In the genomic region with DNA sequence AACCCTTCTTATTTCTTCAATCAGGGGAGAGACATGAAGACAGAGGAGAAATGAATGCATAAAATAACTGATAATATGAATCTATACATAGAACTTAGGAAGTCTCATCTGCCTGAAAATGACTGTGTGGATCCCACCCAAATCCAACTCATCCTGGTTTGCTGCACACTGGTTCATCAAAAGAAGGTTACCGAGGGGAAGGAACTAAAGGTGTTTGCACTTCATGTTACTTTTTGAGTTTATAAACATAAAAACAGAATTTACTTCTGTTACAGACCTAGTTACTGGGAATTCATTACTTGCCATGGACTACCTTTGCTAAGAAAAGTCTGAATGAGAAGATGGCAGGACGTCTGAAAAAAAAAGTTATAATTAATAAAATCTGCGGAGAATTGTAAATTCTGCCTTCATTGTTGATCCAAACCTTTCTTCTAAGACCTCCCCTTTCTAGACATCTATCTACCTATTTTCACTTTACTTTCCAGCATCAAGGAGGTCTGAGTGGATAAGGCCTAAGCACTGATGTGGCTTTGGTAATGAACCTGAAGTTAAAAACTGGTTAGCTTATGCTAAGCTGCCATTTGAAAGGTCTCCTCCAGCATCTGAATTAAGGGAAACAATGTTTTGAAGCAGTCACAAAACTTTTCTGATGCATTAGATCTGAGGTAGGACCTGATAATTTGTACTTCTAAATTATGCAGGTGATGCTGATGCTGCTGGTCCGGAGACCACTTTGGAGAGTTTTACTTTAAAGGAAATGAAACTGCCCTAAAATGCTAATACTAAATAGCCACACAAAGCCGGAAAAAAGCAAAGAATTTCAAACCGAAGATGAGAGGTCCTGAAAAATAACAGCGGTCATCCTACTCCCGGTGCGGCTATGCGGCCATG, we compare ENCODE assay signal across 8 cellular contexts.
A peak's percentile ranks its signal among the peaks of the same experiment; 100 is the strongest.
DNase-seq lines count a peak whose midpoint lies in the region; ATAC-seq and TF ChIP-seq lines count a peak whose summit lies in the region.

No MANE protein-coding gene starts in this region.

- ATAC-seq in GM19372 (IDR thresholded peaks at IDR 0.05; ENCODE audit: low read depth, unreplicated experiment), result peak; percentile 3

- H3K36me3 ChIP-seq in Loucy (ENCODE audit: insufficient read depth, low read length) (no peaks in the 10 kb centered on the region), duodenal mucosa (ENCODE audit: control insufficient read depth in 1 of 2, insufficient read depth in 2 of 2, low read length in 2 of 2) (no peaks in the 10 kb centered on the region)

- TF ChIP-seq CTCF in Loucy (conservative IDR thresholded peaks at IDR 0.05; ENCODE audit: low read length), result no peak
- no peak for TF ChIP-seq CTCF in osteocyte (IDR thresholded peaks at IDR 0.05)
- TF ChIP-seq CTCF in GM10266 (IDR thresholded peaks at IDR 0.05; ENCODE audit: control insufficient read depth, insufficient read depth, low read depth, missing control alignments), result no peak

- peak overlapping the region; percentile 72 for H2AFZ ChIP-seq in Loucy (ENCODE audit: low read length)

- no peaks in the 10 kb centered on the region for H3K27me3 ChIP-seq in Loucy (ENCODE audit: insufficient read depth, low read length, poor library complexity, severe bottlenecking)
- H3K27me3 ChIP-seq in duodenal mucosa (ENCODE audit: control insufficient read depth in 1 of 2, insufficient read depth in 2 of 2, low read length in 2 of 2), result no peaks in the 10 kb centered on the region

- H3K36me3 Mint-ChIP-seq in osteocyte (ENCODE audit: unreplicated experiment), result no peaks in the 10 kb centered on the region

- no peaks in the 10 kb centered on the region for H3K9me2 ChIP-seq in Loucy (replicated peaks; ENCODE audit: low read depth, low read length)

- H3K79me2 ChIP-seq in Loucy (ENCODE audit: insufficient read depth, low read length), result peaks cover 49% of the 10 kb centered on the region

- no peaks in the 10 kb centered on the region for H3K27me3 Mint-ChIP-seq in osteocyte (ENCODE audit: unreplicated experiment)

- peak overlapping the region; percentile 83 for H3K27ac ChIP-seq in duodenal mucosa (ENCODE audit: low read depth, low read length)

- peaks cover 48% of the 10 kb centered on the region for H3K4me1 ChIP-seq in Loucy (ENCODE audit: insufficient read depth, low read length, poor library complexity, severe bottlenecking)
- peaks cover 12 to 14% of the 10 kb centered on the region in 2 donors for H3K4me1 ChIP-seq in duodenal mucosa (ENCODE audit: control insufficient read depth in 1 of 2, insufficient read depth in 2 of 2, low read length in 2 of 2)

- H3K4me3 Mint-ChIP-seq in osteocyte (ENCODE audit: unreplicated experiment), result peak overlapping the region; percentile 91

- peak overlapping the region; percentile 99 for H3K27ac Mint-ChIP-seq in osteocyte (ENCODE audit: unreplicated experiment)

- H3K4me2 ChIP-seq in Loucy (ENCODE audit: low read depth, low read length, poor library complexity, severe bottlenecking), result peak overlapping the region; percentile 82

- no peaks in the 10 kb centered on the region for H3K9me3 Mint-ChIP-seq in osteocyte (ENCODE audit: unreplicated experiment)

- H3K4me3 ChIP-seq in Loucy (ENCODE audit: low read length, poor library complexity, severe bottlenecking) (peak overlapping the region; percentile 94), duodenal mucosa (ENCODE audit: low read depth in 1 of 2, low read length in 2 of 2) (peak overlapping the region; percentile 78 to 79)

- H3F3A ChIP-seq in Loucy (ENCODE audit: low read depth), result peaks cover 9% of the 10 kb centered on the region

- H3K9me3 ChIP-seq in Loucy (ENCODE audit: insufficient read depth, low read depth, low read length) (no peaks in the 10 kb centered on the region), duodenal mucosa (ENCODE audit: control insufficient read depth in 1 of 2, low read length in 2 of 2) (no peaks in the 10 kb centered on the region)

- H3K9ac ChIP-seq in Loucy (ENCODE audit: low read depth, low read length, poor library complexity, severe bottlenecking) (peak overlapping the region; percentile 96), duodenal mucosa (ENCODE audit: low read depth in 1 of 2, low read length in 2 of 2) (peak overlapping the region; percentile 85 to 87)

- peaks cover 32% of the 10 kb centered on the region for H3K4me1 Mint-ChIP-seq in osteocyte (ENCODE audit: unreplicated experiment)

- H4K20me1 ChIP-seq in Loucy (ENCODE audit: insufficient read depth, low read length, poor library complexity, severe bottlenecking), result no peaks in the 10 kb centered on the region

- no peak for DNase-seq in osteocyte (ENCODE audit: extremely low spot score, unreplicated experiment)
- DNase-seq in NOMO-1 (lab: John Stamatoyannopoulos, UW; ENCODE audit: unreplicated experiment in 2 of 2), result no peak
- DNase-seq in glomerular visceral epithelial cell (ENCODE audit: extremely low spot score), result no peak
- DNase-seq in GM10266 (ENCODE audit: extremely low spot score), result no peak
- DNase-seq in T-helper 9 cell, result no peak
